ENCODE assay signal across 24 cellular contexts in genomic region chr5:39439582-39439981, GRCh38.
"Had no signal": no experiment of that assay in that cellular context is flagged by ENCODE, and none has a peak within 500 bp of the region (broad histone marks: within the 10 kb centered on the region; RNA-seq: fewer than 3 reads in every experiment).

No MANE protein-coding gene starts in this region.

- H3K27me3 Mint-ChIP-seq: stimulated activated naive CD8-positive, alpha-beta T cell treated with anti-CD3 and anti-CD28 coated beads, Interleukin-15, amount 100 ng/mL, for 72 hours had no signal

- H3K9me3 Mint-ChIP-seq: immature natural killer cell; naive B cell; nephron; stimulated activated naive CD8-positive, alpha-beta T cell treated with anti-CD3 and anti-CD28 coated beads, Interleukin-15, amount 100 ng/mL, for 72 hours had no signal

- H3K27ac ChIP-seq: coronary artery, gastroesophageal sphincter, parathyroid adenoma, psoas muscle, skin epidermis, thoracic aorta, transverse colon had no signal

- H3K9me3 ChIP-seq: gastroesophageal sphincter, psoas muscle, thoracic aorta, transverse colon had no signal

- H3K79me2 ChIP-seq: parathyroid adenoma had no signal

- ATAC-seq: esophagus mucosa; gastroesophageal sphincter; left cardiac atrium; left ventricle myocardium superior; psoas muscle; sciatic nerve; stimulated activated naive B cell treated with anti-CD40 and anti-IgM and Interleukin-4, amounts not matched to agents 10 μg/mL and 1 μg/mL and 100 μg/mL, for 72 hours; stimulated activated naive CD8-positive, alpha-beta T cell treated with anti-CD3 and anti-CD28 coated beads, Interleukin-15, amount 100 ng/mL, for 72 hours had no signal

- H3K4me3 Mint-ChIP-seq: immature natural killer cell; naive B cell; nephron; stimulated activated naive B cell treated with anti-CD40 and anti-IgM and Interleukin-4, amounts not matched to agents 10 μg/mL and 1 μg/mL and 100 μg/mL, for 72 hours; stimulated activated naive CD8-positive, alpha-beta T cell treated with anti-CD3 and anti-CD28 coated beads, Interleukin-15, amount 100 ng/mL, for 72 hours had no signal

- H3K9ac ChIP-seq: parathyroid adenoma had no signal

- H3K36me3 ChIP-seq: gastroesophageal sphincter, thoracic aorta, transverse colon had no signal

- H3K36me3 Mint-ChIP-seq: immature natural killer cell; naive B cell; stimulated activated naive B cell treated with anti-CD40 and anti-IgM and Interleukin-4, amounts not matched to agents 10 μg/mL and 1 μg/mL and 100 μg/mL, for 72 hours had no signal

- H3K4me1 ChIP-seq: gastroesophageal sphincter, parathyroid adenoma, psoas muscle had no signal

- H3K27me3 ChIP-seq: gastroesophageal sphincter, transverse colon had no signal

- DNase-seq: effector CD4-positive, alpha-beta T cell; foreskin fibroblast; glutamatergic neuron; immature natural killer cell; left cardiac atrium; left ventricle myocardium superior; mesendoderm; naive B cell; psoas muscle; retina; stimulated activated CD4-positive, alpha-beta T cell treated with anti-CD3 and anti-CD28 coated beads, Interleukin-2, amount 100 ng/mL, for 24 hours; stimulated activated CD4-positive, alpha-beta T cell treated with anti-CD3 and anti-CD28 coated beads, Interleukin-4, amount 100 ng/mL, for 4 hours; stimulated activated naive B cell treated with anti-CD40 and anti-IgM and Interleukin-4, amounts not matched to agents 10 μg/mL and 1 μg/mL and 100 μg/mL, for 72 hours; stimulated activated naive CD8-positive, alpha-beta T cell treated with anti-CD3 and anti-CD28 coated beads, Interleukin-15, amount 100 ng/mL, for 72 hours; transverse colon had no signal

- H2AFZ ChIP-seq: parathyroid adenoma had no signal

- H3K27ac Mint-ChIP-seq: immature natural killer cell; naive B cell; nephron; stimulated activated naive B cell treated with anti-CD40 and anti-IgM and Interleukin-4, amounts not matched to agents 10 μg/mL and 1 μg/mL and 100 μg/mL, for 72 hours; stimulated activated naive CD8-positive, alpha-beta T cell treated with anti-CD3 and anti-CD28 coated beads, Interleukin-15, amount 100 ng/mL, for 72 hours had no signal

- H3K4me3 ChIP-seq: coronary artery, gastroesophageal sphincter, lung, psoas muscle, skin epidermis, thoracic aorta, transverse colon had no signal

- H3K4me1 Mint-ChIP-seq: stimulated activated naive B cell treated with anti-CD40 and anti-IgM and Interleukin-4, amounts not matched to agents 10 μg/mL and 1 μg/mL and 100 μg/mL, for 72 hours; stimulated activated naive CD8-positive, alpha-beta T cell treated with anti-CD3 and anti-CD28 coated beads, Interleukin-15, amount 100 ng/mL, for 72 hours had no signal
